In the genomic region with DNA sequence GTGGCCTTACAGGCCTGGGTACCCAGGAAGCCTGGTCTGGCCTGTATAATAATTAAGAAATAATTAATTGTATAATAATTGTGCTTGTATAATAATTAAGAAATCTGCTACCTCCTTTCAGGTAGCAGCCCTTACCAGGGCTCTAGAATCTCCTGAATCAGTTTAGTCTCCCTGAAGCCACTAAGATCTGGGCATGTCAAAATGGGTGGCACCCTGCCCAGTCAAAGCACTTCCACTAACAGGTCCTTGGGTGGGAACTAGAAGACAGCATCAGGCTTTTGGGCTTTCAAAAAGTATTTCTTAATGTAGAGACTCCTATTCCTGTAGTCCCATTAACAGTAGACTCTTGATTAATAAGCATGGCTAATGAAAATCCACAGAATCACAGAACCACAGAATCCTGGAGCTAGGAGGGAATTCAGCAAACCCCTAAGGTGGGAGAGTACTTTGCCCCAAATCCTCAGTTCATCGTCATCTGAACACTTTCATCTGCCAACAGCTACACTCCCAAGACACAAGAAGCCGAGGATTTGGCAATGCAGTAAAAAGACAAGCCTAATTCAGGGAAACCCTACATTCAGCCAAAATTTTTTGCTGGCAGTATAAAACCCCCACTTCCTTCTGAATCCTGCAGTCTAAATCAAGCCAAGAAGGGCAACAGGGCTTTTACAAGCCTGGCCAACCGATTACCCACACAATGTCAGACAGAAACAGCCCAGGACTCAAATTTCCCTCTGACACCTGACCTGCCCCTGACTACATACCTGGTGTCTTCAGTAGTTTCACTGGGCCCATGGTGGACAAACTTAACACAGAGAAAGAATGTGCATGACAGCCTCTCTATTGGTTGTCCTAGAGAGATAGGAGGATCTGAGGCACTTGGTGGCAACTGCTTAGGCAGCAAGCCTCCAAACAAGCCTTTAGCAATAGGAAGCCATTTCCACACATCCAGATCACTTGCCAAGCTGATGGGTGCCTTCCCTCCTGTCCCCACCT, we compare ENCODE assay signal across 24 cellular contexts. TPM values are rescaled to one million over a fixed set of nuclear protein-coding genes. Genes with fewer than 3 reads are reported as not detected.
A peak's percentile ranks its signal among the peaks of the same experiment; 100 is the strongest.
DNase-seq lines count a peak whose midpoint lies in the region; ATAC-seq lines count a peak whose summit lies in the region.
"Had no signal": no experiment of that assay in that cellular context is flagged by ENCODE, and none has a peak within 500 bp of the region (broad histone marks: within the 10 kb centered on the region; RNA-seq: fewer than 3 reads in every experiment).

No MANE protein-coding gene starts in this region.

- H3K4me1 ChIP-seq in Karpas-422 (ENCODE audit: low read length), result peaks cover 8% of the 10 kb centered on the region

- no peak overlapping the region for H3K4me3 Mint-ChIP-seq in dendritic cell treated with granulocyte-macrophage colony-stimulating factor and Interleukin-4, amounts not matched to agents 40 ng/mL and 50 ng/mL, for 4 days
- peak overlapping the region in 3 of 8 donors; percentile 16 to 41 (median 34) for H3K4me3 Mint-ChIP-seq in naive B cell
- H3K4me3 Mint-ChIP-seq: activated T-cell treated with anti-CD3 and anti-CD28 coated beads, Interleukin-2, amount 50 U/mL, for 4 hours; brain; CD4-positive, alpha-beta memory T cell; effector memory CD8-positive, alpha-beta T cell; T-helper 1 cell treated with Interleukin-12 subunit alpha and Interleukin-12 subunit beta and Interleukin-4 antibody, amounts not matched to agents 30 μg/mL and 1 μg/mL, for 36 hours had no signal

- H3K27ac ChIP-seq in Karpas-422 (ENCODE audit: low read length) (no peak overlapping the region), substantia nigra (ENCODE audit: low read depth, low read length, poor library complexity, severe bottlenecking) (peak overlapping the region; percentile 19)
- H3K27ac ChIP-seq: HL-60, vagina had no signal

- H3K4me1 Mint-ChIP-seq in dendritic cell treated with granulocyte-macrophage colony-stimulating factor and Interleukin-4, amounts not matched to agents 40 ng/mL and 50 ng/mL, for 4 days (ENCODE audit: low read depth), result peaks cover 68% of the 10 kb centered on the region
- H3K4me1 Mint-ChIP-seq in naive B cell, result peaks cover 63 to 94% (median 73%) of the 10 kb centered on the region in 3 donors

- H3K36me3 Mint-ChIP-seq in dendritic cell treated with granulocyte-macrophage colony-stimulating factor and Interleukin-4, amounts not matched to agents 40 ng/mL and 50 ng/mL, for 4 days (ENCODE audit: low read depth), result no peaks in the 10 kb centered on the region
- H3K36me3 Mint-ChIP-seq in naive B cell, result peaks cover 0 to under 1% of the 10 kb centered on the region in 2 donors
- H3K36me3 Mint-ChIP-seq: brain; CD4-positive, alpha-beta memory T cell had no signal

- H3K9me3 Mint-ChIP-seq in dendritic cell treated with granulocyte-macrophage colony-stimulating factor and Interleukin-4, amounts not matched to agents 40 ng/mL and 50 ng/mL, for 4 days, result no peaks in the 10 kb centered on the region
- no peaks in the 10 kb centered on the region for H3K9me3 Mint-ChIP-seq in naive B cell
- H3K9me3 Mint-ChIP-seq: activated T-cell treated with anti-CD3 and anti-CD28 coated beads, Interleukin-2, amount 50 U/mL, for 4 hours; brain; effector memory CD8-positive, alpha-beta T cell; T-helper 1 cell treated with Interleukin-12 subunit alpha and Interleukin-12 subunit beta and Interleukin-4 antibody, amounts not matched to agents 30 μg/mL and 1 μg/mL, for 36 hours had no signal

- DNase-seq in Karpas-422 (peak; percentile 36), naive B cell (no peak), substantia nigra (lab: John Stamatoyannopoulos, UW) (peak in 1 of 49 donors; percentile 5), DMS79 (lab: John Stamatoyannopoulos, UW) (no peak), NCI-H2196 treated with DMSO at 0.1 percent for 48 hours (lab: John Stamatoyannopoulos, UW; ENCODE audit: unreplicated experiment) (no peak)
- DNase-seq: activated T-cell treated with anti-CD3 and anti-CD28 coated beads, Interleukin-2, amount 50 U/mL, for 4 hours; CD4-positive, alpha-beta memory T cell; DMS 273 treated with DMSO at 0.1 percent for 48 hours; effector memory CD8-positive, alpha-beta T cell; glutamatergic neuron; HCEC 1CT; NCI-H1105 treated with DMSO at 0.1 percent for 48 hours; NCI-H2081 treated with DMSO at 0.1 percent for 48 hours; NCI-H82; posterior cingulate gyrus had no signal

- H3K36me3 ChIP-seq in Karpas-422 (ENCODE audit: insufficient read depth, low read length), result no peaks in the 10 kb centered on the region
- H3K36me3 ChIP-seq: adrenal gland, vagina had no signal

- no peaks in the 10 kb centered on the region for H3K27me3 ChIP-seq in Karpas-422 (ENCODE audit: low read length)
- H3K27me3 ChIP-seq: adrenal gland, vagina had no signal

- intact Hi-C loops in dendritic cell treated with granulocyte-macrophage colony-stimulating factor and Interleukin-4, amounts not matched to agents 40 ng/mL and 50 ng/mL, for 4 days (cut with micrococcal nuclease), result loop anchor here (5.0 kb wide), 1 partner anchor 44 kb away; no protein-coding TSS in a partner anchor

- no peaks in the 10 kb centered on the region for H4K20me1 ChIP-seq in Karpas-422 (ENCODE audit: insufficient read depth, low read depth, low read length)

- peaks cover 11% of the 10 kb centered on the region for H3K27me3 Mint-ChIP-seq in dendritic cell treated with granulocyte-macrophage colony-stimulating factor and Interleukin-4, amounts not matched to agents 40 ng/mL and 50 ng/mL, for 4 days
- H3K27me3 Mint-ChIP-seq in naive B cell, result no peaks in the 10 kb centered on the region
- H3K27me3 Mint-ChIP-seq: brain had no signal

- H2AFZ ChIP-seq in Karpas-422 (ENCODE audit: low read length), result no peak overlapping the region

- H3K9ac ChIP-seq in Karpas-422 (ENCODE audit: low read length), result no peak overlapping the region

- no peak overlapping the region for H3K4me2 ChIP-seq in Karpas-422 (ENCODE audit: low read depth, low read length, poor library complexity, severe bottlenecking)

- H3K4me3 ChIP-seq in Karpas-422 (ENCODE audit: low read length), result no peak overlapping the region
- H3K4me3 ChIP-seq: adrenal gland, vagina had no signal

- no peaks in the 10 kb centered on the region for H3K9me3 ChIP-seq in Karpas-422 (ENCODE audit: low read length)
- H3K9me3 ChIP-seq: adrenal gland, vagina had no signal

- peak overlapping the region; percentile 99 for H3K27ac Mint-ChIP-seq in dendritic cell treated with granulocyte-macrophage colony-stimulating factor and Interleukin-4, amounts not matched to agents 40 ng/mL and 50 ng/mL, for 4 days
- H3K27ac Mint-ChIP-seq in naive B cell, result peak overlapping the region; percentile 43 to 94 (median 86)
- H3K27ac Mint-ChIP-seq: CD4-positive, alpha-beta memory T cell; effector memory CD8-positive, alpha-beta T cell; T-helper 1 cell treated with Interleukin-12 subunit alpha and Interleukin-12 subunit beta and Interleukin-4 antibody, amounts not matched to agents 30 μg/mL and 1 μg/mL, for 36 hours had no signal

- ATAC-seq in naive B cell (ENCODE audit: low read depth in 2 of 2) (no peak), GM21526 (IDR thresholded peaks at IDR 0.05; ENCODE audit: low FRiP score, unreplicated experiment) (no peak)
- ATAC-seq: activated T-cell treated with anti-CD3 and anti-CD28 coated beads, Interleukin-2, amount 50 U/mL, for 4 hours; effector memory CD8-positive, alpha-beta T cell; esophagus mucosa had no signal

- H3K79me2 ChIP-seq in Karpas-422 (ENCODE audit: low read length), result no peaks in the 10 kb centered on the region

- no peaks in the 10 kb centered on the region for H3K9me2 ChIP-seq in Karpas-422 (replicated peaks; ENCODE audit: insufficient read depth, low read length)

RNA-seq across cellular contexts. Expression of gene IL6, which starts 5.9 kb away (rescaled TPM):
- total RNA-seq in Karpas-422 (2014; rRNA removed; shearing (Covaris generic); ENCODE audit: low replicate concordance), result 0.25 TPM in 1 of 2 replicates, not detected in the other
- polyA plus RNA-seq in naive B cell (ENCODE audit: low read depth in 6 of 6), result 10 to 100 TPM in 3 of 6 donors, 1 to 10 TPM in 3; 6.1 to 35.9 (median 9.4) TPM
- total RNA-seq: CD4-positive, alpha-beta memory T cell; esophagus mucosa had no signal
- polyA plus RNA-seq: CD4-positive, alpha-beta memory T cell; neural cell had no signal
